17 cellular contexts compared by ENCODE assay signal in genomic region chr1:225415967-225416745, GRCh38. TPM values are rescaled to one million over a fixed set of nuclear protein-coding genes. Genes with fewer than 3 reads are reported as not detected.
DNase-seq lines count a peak whose midpoint lies in the region; ATAC-seq, FAIRE-seq and TF ChIP-seq lines count a peak whose summit lies in the region.
"Had no signal": no experiment of that assay in that cellular context is flagged by ENCODE, and none has a peak within 500 bp of the region (broad histone marks: within the 10 kb centered on the region; RNA-seq: fewer than 3 reads in every experiment).

No MANE protein-coding gene starts in this region.

- H3K4me1 ChIP-seq in HEK293 (ENCODE audit: control insufficient read depth, insufficient read depth, low read length), result peaks cover 6% of the 10 kb centered on the region; the same call in 1 of the 2 replicates
- H3K4me1 ChIP-seq in K562 (replicated peaks in 1 of 2; ENCODE audit: control insufficient read depth in 2 of 2, insufficient read depth in 2 of 2, low read length in 2 of 2), result no peaks in the 10 kb centered on the region

- DNase-seq in NCI-H82 (lab: John Stamatoyannopoulos, UW), result peak; percentile 21
- DNase-seq in NCI-H82 treated with DMSO at 0.1 percent for 48 hours (lab: John Stamatoyannopoulos, UW; ENCODE audit: unreplicated experiment), result no peak
- no peak for DNase-seq in K562 (ENCODE audit: extremely low read depth in 1 of 4, low spot score in 3 of 4)
- no peak for DNase-seq in D341Med (ENCODE audit: low spot score)
- no peak for DNase-seq in Ammon's horn (ENCODE audit: low spot score)
- DNase-seq in NCI-H128 (lab: John Stamatoyannopoulos, UW; ENCODE audit: unreplicated experiment), result no peak
- DNase-seq: BE2C; CD8-positive, alpha-beta T cell; COR-L47; DMS 273 treated with DMSO at 0.1 percent for 48 hours; GM23248; IMR-90; KG1 had no signal

- H3K9me3 ChIP-seq in HEK293 (ENCODE audit: control insufficient read depth, insufficient read depth, low read depth, low read length) (no peaks in the 10 kb centered on the region), K562 (replicated peaks; ENCODE audit: control insufficient read depth, insufficient read depth, low read depth, low read length) (no peaks in the 10 kb centered on the region)
- H3K9me3 ChIP-seq: BE2C had no signal

- H3K27ac ChIP-seq in HEK293 (ENCODE audit: extremely low read depth, low read depth, low read length) (no peak overlapping the region), K562 (ENCODE audit: extremely low read depth, low read depth, low read length) (no peak overlapping the region)
- H3K27ac ChIP-seq: 22Rv1, C4-2B, GM23248 had no signal

- H3K27me3 ChIP-seq in K562 (ENCODE audit: control insufficient read depth in 2 of 2, insufficient read depth in 2 of 2, low read length in 2 of 2), result no peaks in the 10 kb centered on the region
- H3K27me3 ChIP-seq: BE2C had no signal

- no peaks in the 10 kb centered on the region; the same call in 1 of the 2 replicates for H4K20me1 ChIP-seq in K562 (replicated peaks; ENCODE audit: control insufficient read depth, insufficient read depth, low read length)

- no peak for ATAC-seq in K562
- ATAC-seq: CD8-positive, alpha-beta T cell had no signal

- no peaks in the 10 kb centered on the region for H3K9me1 ChIP-seq in K562 (ENCODE audit: control insufficient read depth, insufficient read depth, low read length)

- intact Hi-C loops in K562 (cut with micrococcal nuclease), result no loop called here

- H3K9ac ChIP-seq in K562 (ENCODE audit: insufficient read depth in 1 of 2, low read depth in 2 of 2, low read length in 2 of 2), result no peak overlapping the region
- H3K9ac ChIP-seq: GM23248 had no signal

- peaks cover 79% of the 10 kb centered on the region for H3K79me2 ChIP-seq in K562 (ENCODE audit: control insufficient read depth, insufficient read depth, low read length)

- TF ChIP-seq RAD21 in K562 (CRISPR knock-in tag; conservative IDR thresholded peaks at IDR 0.05 in 1 of 2, IDR thresholded peaks at IDR 0.05 in 1 of 2), result no peak

- WGBS in K562 (ENCODE audit: insufficient coverage, low coverage, missing lambda C conversion rate), result 95% methylated on average over 9 of the region's 11 CpGs

- POLR2A ChIA-PET in HEK293 (lab: Yijun Ruan, JAX) (interaction anchor here (0.5 to 0.7 kb wide), 2 partner anchors 62 to 649 kb away, joined by 3 read pairs; no protein-coding TSS in a partner anchor), K562 (lab: Yijun Ruan, JAX) (interaction anchor here (0.6 to 1.6 kb wide), 5 partner anchors 9 to 1343 kb away, joined by 3 to 6 read pairs (median 5); no protein-coding TSS in a partner anchor)

- H3K4me3 ChIP-seq in HEK293 (ENCODE audit: low read depth, low read length) (no peak overlapping the region), K562 (no peak overlapping the region)
- H3K4me3 ChIP-seq: GM23248 had no signal

- no peak overlapping the region for H2AFZ ChIP-seq in K562 (ENCODE audit: low read depth, low read length)
- H2AFZ ChIP-seq: GM23248 had no signal

- TF ChIP-seq CTCF in HEK293 (tag by site-specific recombination; IDR thresholded peaks at IDR 0.05), result no peak
- no peak for TF ChIP-seq CTCF in K562 (IDR thresholded peaks at IDR 0.05 in 2 of 3, conservative IDR thresholded peaks at IDR 0.05 in 1 of 3; ENCODE audit: insufficient read depth in 2 of 3, low read depth in 1 of 3, low read length in 3 of 3)

- no peak for FAIRE-seq in K562 (lab: Jason Lieb, UNC)
- FAIRE-seq: H54 had no signal

- no peak for TF ChIP-seq POLR2A in K562 (conservative IDR thresholded peaks at IDR 0.05)

- CTCF ChIA-PET in HEK293 (lab: Yijun Ruan, JAX) (interaction anchor here (0.6 to 0.9 kb wide), 4 partner anchors 9 to 397 kb away, joined by 3 to 4 read pairs (median 3); no protein-coding TSS in a partner anchor), K562 (lab: Yijun Ruan, JAX; ENCODE audit: low intra/inter-chr PET ratio) (no interaction called here)

- no peak overlapping the region for H3K4me2 ChIP-seq in K562 (ENCODE audit: insufficient read depth, low read length)

- TF ChIP-seq EP300 in K562 (IDR thresholded peaks at IDR 0.05; ENCODE audit: low read length), result no peak

- BruUV-seq in K562 (replicated peaks; lab: Mats Ljungman, UMichigan), result no TSS peak

- in situ Hi-C loops in K562 (cut with MboI), result no loop called here

- H3K36me3 ChIP-seq in HEK293 (ENCODE audit: control insufficient read depth in 2 of 2, insufficient read depth in 1 of 2, low read length in 2 of 2) (peaks cover 89 to 93% of the 10 kb centered on the region in 2 experiments), K562 (ENCODE audit: control insufficient read depth, insufficient read depth, low read length) (peaks cover 98% of the 10 kb centered on the region)

TF ChIP-seq in HEK293, 187 proteins besides CTCF, POLR2A, EP300 and RAD21:
- TF ChIP-seq ZNF121 (tag by site-specific recombination; IDR thresholded peaks at IDR 0.05) (peak; percentile 92; the same call in 1 of the 2 replicates), TRIM28 (IDR thresholded peaks at IDR 0.05; ENCODE audit: borderline replicate concordance, low read length) (no peak), PRDM6 (tag by site-specific recombination; IDR thresholded peaks at IDR 0.05) (peak; percentile 16; the same call in 1 of the 2 replicates), IKZF3 (tag by site-specific recombination; IDR thresholded peaks at IDR 0.05) (no peak)
TF ChIP-seq in HEK293: peak in this region for 2.

TF ChIP-seq in K562, 482 proteins besides CTCF, POLR2A, EP300 and RAD21:
- peak; percentile 81 for TF ChIP-seq ZNF121 (CRISPR knock-in tag; conservative IDR thresholded peaks at IDR 0.05)
- no peak for TF ChIP-seq CBX2 (IDR thresholded peaks at IDR 0.05; ENCODE audit: insufficient read depth, low read length, poor library complexity, severe bottlenecking)
- TF ChIP-seq MECOM (CRISPR knock-in tag; IDR thresholded peaks at IDR 0.05), result no peak

RNA-seq across cellular contexts. Expression of gene LBR, which starts 11.7 kb away (rescaled TPM):
- 218 and 419 TPM in 2 replicates for total RNA-seq in K562 (2011; cell fraction: chromatin; rRNA removed; ENCODE audit: low replicate concordance)
- 192 and 198 TPM in 2 replicates for total RNA-seq in K562 (2011; cell fraction: nucleolus; rRNA removed)
- 268 and 304 TPM in 2 replicates for total RNA-seq in K562 (2011; cell fraction: nucleoplasm; rRNA removed)
- total RNA-seq in K562 (2014; rRNA removed) (102 and 116 TPM in 2 replicates), K562 (2014; rRNA removed; fragmentation: Illumina TruSeq; extraction: Trizol) (205 and 234 TPM in 2 replicates), K562 (2015; rRNA removed; fragmentation: Illumina TruSeq; extraction: Trizol) (177 and 192 TPM in 2 replicates), K562 (2021) (229 and 235 TPM in 2 replicates)
- polyA plus RNA-seq in K562 (2011; rRNA removed) (170 and 197 TPM in 2 replicates), K562 (2014; fragmentation: Illumina TruSeq; extraction: Trizol) (160 and 197 TPM in 2 replicates), K562 (2014; fragmentation: Nextera tagmentation; extraction: Ambion mirVana) (100 to 1,000 TPM; 203 to 217 TPM), K562 (2014; rRNA removed) (144 and 147 TPM in 2 replicates)
- polyA plus RNA-seq in K562 (2011; cell fraction: cytosol; rRNA removed), result 90.3 and 164 TPM in 2 replicates
- 137 and 143 TPM in 2 replicates for polyA plus RNA-seq in K562 (2011; cell fraction: nucleus; rRNA removed)
- polyA plus RNA-seq in K562 (2012), result 106 and 154 TPM in 2 replicates
- 186 and 194 TPM in 2 replicates for polyA minus RNA-seq in K562 (2011; rRNA and poly(A)+ RNA removed)
- 95.8 and 96.2 TPM in 2 replicates for polyA minus RNA-seq in K562 (2011; cell fraction: cytosol; rRNA and poly(A)+ RNA removed)
- 102 and 157 TPM in 2 replicates for polyA minus RNA-seq in K562 (2011; cell fraction: nucleus; rRNA and poly(A)+ RNA removed)
